9 cellular contexts compared by ENCODE assay signal in the genomic region with DNA sequence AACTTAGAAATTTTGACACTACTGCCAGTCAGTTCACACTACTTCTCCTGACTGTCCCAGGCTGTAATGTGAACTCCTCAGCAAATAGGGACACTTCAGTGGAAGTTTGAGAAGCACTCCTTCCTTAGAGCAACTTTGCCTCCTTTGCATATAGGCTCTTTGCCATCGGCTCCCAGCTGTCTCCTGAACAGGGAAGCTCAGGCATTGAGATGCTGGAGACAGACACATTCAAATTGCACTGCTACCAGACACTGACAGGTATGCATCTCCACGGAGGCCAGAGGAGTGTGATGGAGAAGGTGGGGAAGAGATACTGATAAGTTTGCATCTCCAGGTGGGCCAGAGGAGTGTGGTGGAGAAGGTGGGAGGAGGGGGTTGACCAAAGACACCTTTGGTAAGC. TPM values are rescaled to one million over a fixed set of nuclear protein-coding genes. Genes with fewer than 3 reads are reported as not detected.
DNase-seq lines count a peak whose midpoint lies in the region; ATAC-seq and TF ChIP-seq lines count a peak whose summit lies in the region.
"Had no signal": no experiment of that assay in that cellular context is flagged by ENCODE, and none has a peak within 500 bp of the region (broad histone marks: within the 10 kb centered on the region; RNA-seq: fewer than 3 reads in every experiment).

No MANE protein-coding gene starts in this region.

- no peak for TF ChIP-seq POLR2A in sigmoid colon (IDR thresholded peaks at IDR 0.05)

- TF ChIP-seq EP300 in sigmoid colon (IDR thresholded peaks at IDR 0.05) = no peak

- H3K27ac ChIP-seq in SJCRH30 = no peak overlapping the region
- no peak overlapping the region for H3K27ac ChIP-seq in fibroblast of lung (ENCODE audit: insufficient read depth, low read length)
- H3K27ac ChIP-seq in sigmoid colon = peak overlapping the region; percentile 96 to 98 (median 97)

- H3K4me2 ChIP-seq in fibroblast of lung (ENCODE audit: extremely low read depth, insufficient read depth, low read length) = peak overlapping the region; percentile 94

- 19 to 54% methylated on average over 2 of the region's 2 CpGs for WGBS in sigmoid colon, 2 donors

- H3K27me3 ChIP-seq in SJCRH30 = no peaks in the 10 kb centered on the region
- no peaks in the 10 kb centered on the region for H3K27me3 ChIP-seq in fibroblast of lung (ENCODE audit: control insufficient read depth, insufficient read depth, low read length)
- no peaks in the 10 kb centered on the region for H3K27me3 ChIP-seq in sigmoid colon

- H2AFZ ChIP-seq in fibroblast of lung (ENCODE audit: low read length) = no peak overlapping the region

- no peak for TF ChIP-seq CTCF in GM12865 (IDR thresholded peaks at IDR 0.05; ENCODE audit: insufficient read depth, low read depth, low read length, missing control alignments)
- no peak for TF ChIP-seq CTCF in fibroblast of lung (conservative IDR thresholded peaks at IDR 0.05 in 1 of 2, IDR thresholded peaks at IDR 0.05 in 1 of 2; ENCODE audit: low read depth in 1 of 2, low read length in 2 of 2)
- TF ChIP-seq CTCF in sigmoid colon (IDR thresholded peaks at IDR 0.05) = no peak

- H3K9me3 ChIP-seq in SJCRH30 (replicated peaks) = no peaks in the 10 kb centered on the region
- no peaks in the 10 kb centered on the region for H3K9me3 ChIP-seq in fibroblast of lung (ENCODE audit: control insufficient read depth, insufficient read depth, low read depth, low read length)
- H3K9me3 ChIP-seq in sigmoid colon = no peaks in the 10 kb centered on the region

- no peaks in the 10 kb centered on the region; the same call in 1 of the 2 replicates for H3K4me1 ChIP-seq in SJCRH30
- H3K4me1 ChIP-seq in fibroblast of lung (ENCODE audit: control insufficient read depth, extremely low read depth, insufficient read depth, low read length) = peaks cover 4% of the 10 kb centered on the region
- H3K4me1 ChIP-seq in sigmoid colon = peaks cover 0 to 48% (median 44%) of the 10 kb centered on the region in 4 donors

- peak overlapping the region; percentile 94 for H3K4me3 ChIP-seq in GM12865 (ENCODE audit: low read depth, low read length)
- peak overlapping the region; percentile 80 for H3K4me3 ChIP-seq in SJCRH30
- peak overlapping the region; percentile 51 to 98 (median 94) for H3K4me3 ChIP-seq in fibroblast of lung (replicated peaks in 1 of 4; ENCODE audit: control extremely low read depth in 1 of 4, insufficient read depth in 1 of 4, low read depth in 3 of 4, low read length in 4 of 4)
- peak overlapping the region in 2 of 4 donors; percentile 88 to 96 for H3K4me3 ChIP-seq in sigmoid colon

- no peaks in the 10 kb centered on the region for H4K20me1 ChIP-seq in fibroblast of lung (ENCODE audit: control insufficient read depth, extremely low read depth, insufficient read depth, low read length)

- intact Hi-C loops in sigmoid colon (cut with DNase I) = loop anchor here (5.0 kb wide), 1 partner anchor 77 kb away; a partner anchor contains a TSS

- peak overlapping the region; percentile 26 for H3K9ac ChIP-seq in fibroblast of lung (ENCODE audit: insufficient read depth, low read length)

- ATAC-seq in GM18870 (IDR thresholded peaks at IDR 0.05; ENCODE audit: unreplicated experiment) (no peak), HG03045 (IDR thresholded peaks at IDR 0.05; ENCODE audit: unreplicated experiment) (no peak), GM18502 (IDR thresholded peaks at IDR 0.05; ENCODE audit: poor library complexity, unreplicated experiment) (no peak)

- H3K36me3 ChIP-seq in SJCRH30 = peaks cover 24% of the 10 kb centered on the region
- H3K36me3 ChIP-seq in fibroblast of lung (ENCODE audit: control insufficient read depth, insufficient read depth, low read length) = peaks cover 12% of the 10 kb centered on the region
- peaks cover 24 to 71% (median 38%) of the 10 kb centered on the region in 4 donors for H3K36me3 ChIP-seq in sigmoid colon

- H3K79me2 ChIP-seq in fibroblast of lung (ENCODE audit: control insufficient read depth, insufficient read depth, low read length) = peaks cover 62% of the 10 kb centered on the region

- DNase-seq in GM12865 (ENCODE audit: low read depth) (no peak), SJCRH30 (no peak), fibroblast of lung (ENCODE audit: low read depth in 2 of 2) (no peak), sigmoid colon (peak; percentile 49)
- no peak for DNase-seq in stimulated activated naive CD4-positive, alpha-beta T cell treated with Interleukin-2 at 50 U/mL for 16 hours (lab: John Stamatoyannopoulos, UW)
- DNase-seq: NCI-H226 had no signal

RNA-seq across cellular contexts. Expression of a gene that starts 1.4 kb away (rescaled TPM):
- total RNA-seq in SJCRH30 (2014; rRNA removed; shearing (Covaris generic)) = 33.1 and 34.8 TPM in 2 replicates
- total RNA-seq in fibroblast of lung = 60.6 and 74.7 TPM in 2 replicates
- polyA plus RNA-seq in fibroblast of lung = 109 and 207 TPM in 2 replicates
- 83.0 and 142 TPM in 2 replicates for polyA plus RNA-seq in fibroblast of lung (2012)
- 73.0 and 116 TPM in 2 replicates for polyA minus RNA-seq in fibroblast of lung (ENCODE audit: low replicate concordance)
- total RNA-seq in sigmoid colon = 10 to 100 TPM; 32.4 to 60.3 (median 47.5) TPM
- polyA plus RNA-seq in sigmoid colon = 10 to 100 TPM; 49.9 to 90.9 (median 74.5) TPM

RNA-seq across cellular contexts. Expression of a gene that starts 1.9 kb away (rescaled TPM):
- total RNA-seq in SJCRH30 (2014; rRNA removed; shearing (Covaris generic)) = 797 and 901 TPM in 2 replicates
- total RNA-seq in fibroblast of lung (525 and 1,335 TPM in 2 replicates), sigmoid colon (1,000 to 10,000 TPM; 1,350 to 3,369 (median 2,098) TPM)
- polyA plus RNA-seq in fibroblast of lung (2,775 and 2,854 TPM in 2 replicates), sigmoid colon (1,000 to 10,000 TPM; 2,091 to 3,409 (median 2,533) TPM)
- 894 and 1,124 TPM in 2 replicates for polyA plus RNA-seq in fibroblast of lung (2012)
- 8.4 and 18.4 TPM in 2 replicates for polyA minus RNA-seq in fibroblast of lung (ENCODE audit: low replicate concordance)

RNA-seq across cellular contexts. Expression of a gene that starts 10.7 kb away (rescaled TPM):
- total RNA-seq in SJCRH30 (2014; rRNA removed; shearing (Covaris generic)) = 8.7 and 9.8 TPM in 2 replicates
- total RNA-seq in fibroblast of lung = 10.0 and 10.1 TPM in 2 replicates
- polyA plus RNA-seq in fibroblast of lung = 12.6 and 14.4 TPM in 2 replicates
- polyA plus RNA-seq in fibroblast of lung (2012) = 6.9 and 11.2 TPM in 2 replicates
- polyA minus RNA-seq in fibroblast of lung (ENCODE audit: low replicate concordance) = 16.5 and 33.4 TPM in 2 replicates
- 10 to 100 TPM in 2 of 4 donors, 1 to 10 TPM in 2; 8.0 to 13.8 (median 10.1) TPM for total RNA-seq in sigmoid colon
- polyA plus RNA-seq in sigmoid colon = 10 to 100 TPM in 2 of 3 donors, 1 to 10 TPM in 1; 8.4 to 31.5 (median 11.1) TPM

RNA-seq across cellular contexts. Expression of a gene that starts 22.1 kb away (rescaled TPM):
- total RNA-seq in SJCRH30 (2014; rRNA removed; shearing (Covaris generic)) = 12.7 and 17.5 TPM in 2 replicates
- total RNA-seq in fibroblast of lung = 15.2 and 21.5 TPM in 2 replicates
- polyA plus RNA-seq in fibroblast of lung = 10.1 and 11.0 TPM in 2 replicates
- 6.5 and 6.6 TPM in 2 replicates for polyA plus RNA-seq in fibroblast of lung (2012)
- 0.56 and 4.7 TPM in 2 replicates for polyA minus RNA-seq in fibroblast of lung (ENCODE audit: low replicate concordance)
- total RNA-seq in sigmoid colon = 10 to 100 TPM; 29.6 to 60.5 (median 40.7) TPM
- 10 to 100 TPM in 1 of 3 donors, 1 to 10 TPM in 2; 5.3 to 24.6 (median 7.2) TPM for polyA plus RNA-seq in sigmoid colon

RNA-seq across cellular contexts. Expression of a gene that starts 37.0 kb away (rescaled TPM):
- 68.1 and 79.3 TPM in 2 replicates for total RNA-seq in SJCRH30 (2014; rRNA removed; shearing (Covaris generic))
- total RNA-seq in fibroblast of lung (73.7 and 77.3 TPM in 2 replicates), sigmoid colon (10 to 100 TPM; 26.6 to 37.6 (median 30.7) TPM)
- polyA plus RNA-seq in fibroblast of lung (85.6 and 116 TPM in 2 replicates), sigmoid colon (100 to 1,000 TPM in 1 of 3 donors, 10 to 100 TPM in 1, 1 to 10 TPM in 1; 6.0 to 106 (median 22.0) TPM)
- 65.1 and 73.4 TPM in 2 replicates for polyA plus RNA-seq in fibroblast of lung (2012)
- polyA minus RNA-seq in fibroblast of lung (ENCODE audit: low replicate concordance) = 242 and 296 TPM in 2 replicates

Comparison
In these comparisons a context has a peak if more than half of its experiments do, and no peak if none do; other contexts are left out.
1. H3K27ac ChIP-seq: peak in sigmoid colon (4 of 4); none in SJCRH30 (single experiment) and fibroblast of lung (single experiment).